In the genomic region with DNA sequence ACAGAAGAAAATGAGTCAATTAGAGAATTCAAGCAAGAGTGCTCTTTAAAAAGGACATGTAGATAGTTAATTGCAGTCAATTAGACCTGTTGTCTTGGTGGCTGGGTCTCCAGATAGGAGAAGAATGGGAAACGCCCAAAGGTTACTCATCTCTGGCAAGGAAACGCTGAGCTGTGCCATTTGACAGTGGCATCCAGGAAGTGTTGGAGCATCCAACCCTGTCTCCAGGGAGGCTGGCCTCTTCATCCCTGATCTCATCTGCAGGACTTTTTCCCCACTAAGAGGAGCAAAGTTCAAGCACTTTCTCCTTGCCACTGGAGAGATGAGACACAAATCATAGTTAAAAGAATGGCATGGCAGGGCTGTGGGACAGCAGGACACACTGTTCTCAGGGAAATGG, we compare ENCODE assay signal across 27 cellular contexts.
DNase-seq lines count a peak whose midpoint lies in the region; ATAC-seq, FAIRE-seq and TF ChIP-seq lines count a peak whose summit lies in the region.
"Had no signal": no experiment of that assay in that cellular context is flagged by ENCODE, and none has a peak within 500 bp of the region (broad histone marks: within the 10 kb centered on the region; RNA-seq: fewer than 3 reads in every experiment).

No MANE protein-coding gene starts in this region.

- in situ Hi-C loops in GM23248 (cut with MboI) (no loop called here), brain microvascular endothelial cell (cut with HindIII; ENCODE audit: low pct_ligation_motif_present, low sequenced_read_pairs) (no loop called here)

- H3K27ac ChIP-seq in GM23248 = no peak overlapping the region
- peak overlapping the region in 1 of 2 donors; percentile 35 for H3K27ac ChIP-seq in small intestine (ENCODE audit: low read depth in 1 of 2, low read length in 1 of 2)
- H3K27ac ChIP-seq in brain microvascular endothelial cell = no peak overlapping the region
- H3K27ac ChIP-seq: adrenal gland, KMS-11, right lobe of liver had no signal

- H3K27me3 ChIP-seq in GM23248 (replicated peaks; ENCODE audit: insufficient read depth) (no peaks in the 10 kb centered on the region), small intestine (ENCODE audit: control insufficient read depth in 2 of 2, insufficient read depth in 2 of 2, low read length in 2 of 2) (no peaks in the 10 kb centered on the region), brain microvascular endothelial cell (replicated peaks) (no peaks in the 10 kb centered on the region)
- H3K27me3 ChIP-seq: right lobe of liver had no signal

- H3F3A ChIP-seq in GM23248 (ENCODE audit: insufficient read depth) = no peaks in the 10 kb centered on the region

- TF ChIP-seq CTCF in brain microvascular endothelial cell (IDR thresholded peaks at IDR 0.05; ENCODE audit: low read depth, low read length, missing control alignments) = no peak

- no peak overlapping the region for H2AFZ ChIP-seq in GM23248

- H3K4me1 ChIP-seq in GM23248 (ENCODE audit: insufficient read depth) = no peaks in the 10 kb centered on the region
- H3K4me1 ChIP-seq in small intestine (ENCODE audit: control insufficient read depth in 2 of 2, insufficient read depth in 1 of 2, low read depth in 1 of 2, low read length in 1 of 2) = peaks cover 0 to under 1% of the 10 kb centered on the region in 2 donors
- H3K4me1 ChIP-seq: adrenal gland, right lobe of liver had no signal

- H3K9me3 ChIP-seq in GM23248 (ENCODE audit: low read depth) = no peaks in the 10 kb centered on the region
- H3K9me3 ChIP-seq in small intestine (ENCODE audit: control insufficient read depth, low read depth) = no peaks in the 10 kb centered on the region
- H3K9me3 ChIP-seq: adrenal gland, HAP-1, right lobe of liver had no signal

- FAIRE-seq in small intestine (lab: Jason Lieb, UNC) = no peak
- FAIRE-seq: urothelium cell line had no signal

- H3K4me3 ChIP-seq in GM23248 = no peak overlapping the region
- no peak overlapping the region for H3K4me3 ChIP-seq in small intestine (ENCODE audit: low read depth in 1 of 2, low read length in 2 of 2)
- no peak overlapping the region for H3K4me3 ChIP-seq in brain microvascular endothelial cell (ENCODE audit: low read depth, low read length)
- H3K4me3 ChIP-seq: adrenal gland, HAP-1, right lobe of liver had no signal

- H3K36me3 ChIP-seq in GM23248 (ENCODE audit: low read depth) (no peaks in the 10 kb centered on the region), small intestine (ENCODE audit: control insufficient read depth in 2 of 2, insufficient read depth in 2 of 2, low read length in 2 of 2) (no peaks in the 10 kb centered on the region), brain microvascular endothelial cell (replicated peaks) (no peaks in the 10 kb centered on the region)
- H3K36me3 ChIP-seq: adrenal gland, HAP-1, right lobe of liver had no signal

- no peak overlapping the region for H3K9ac ChIP-seq in GM23248
- H3K9ac ChIP-seq: KMS-11 had no signal

- WGBS in GM23248 (ENCODE audit: low coverage in 1 of 2, low lambda C conversion rate in 2 of 2, missing lambda C conversion rate in 2 of 2), 2 experiments = 0 to 6% methylated on average over 2 of the region's 2 CpGs
- 34 to 64% (median 36%) methylated on average over 2 of the region's 2 CpGs for WGBS in small intestine, 3 donors

- DNase-seq in GM23248 = peak; percentile 14
- peak; percentile 16 for DNase-seq in NCI-H748 treated with DMSO at 0.1 percent for 48 hours (lab: John Stamatoyannopoulos, UW)
- peak; percentile 82 for DNase-seq in small intestine
- DNase-seq in DMS114 treated with DMSO at 0.1 percent for 48 hours (lab: John Stamatoyannopoulos, UW; ENCODE audit: unreplicated experiment) = no peak
- DNase-seq in brain microvascular endothelial cell = no peak
- DNase-seq: activated B cell treated with CpG ODN at 0.5 μM for 24 hours; activated CD4-positive, alpha-beta memory T cell treated with anti-CD3 and anti-CD28 coated beads, Interleukin-2, amount 10 ng/mL, durations not matched to agents 7 days and 5 days; activated gamma-delta T cell treated with Interleukin-2 at 50 U/mL for 16 hours; activated T-cell treated with anti-CD3 and anti-CD28 coated beads for 4 hours; adrenal gland; CD4-positive, alpha-beta T cell; cortex of kidney; DMS53; left cardiac atrium; natural killer cell; NCI-H1048; NCI-H1930; NK-92 treated with Interleukin-12 subunit alpha and Interleukin-12 subunit beta, amount 100 ng/mL, for 24 hours; right lobe of liver; stimulated activated CD4-positive, alpha-beta T cell treated with anti-CD3 and anti-CD28 coated beads, Interleukin-15, amount 100 ng/mL, for 24 hours had no signal

- ATAC-seq in esophagus mucosa = peak; percentile 33
- ATAC-seq in GM18873 (IDR thresholded peaks at IDR 0.05; ENCODE audit: low FRiP score, unreplicated experiment) = no peak
- ATAC-seq: left cardiac atrium, natural killer cell, Panc1, right lobe of liver, SK-N-SH treated with all-trans-retinoic acid at 6 μM for 48 hours had no signal

- no peaks in the 10 kb centered on the region for H3K79me2 ChIP-seq in GM23248 (ENCODE audit: insufficient read depth)

- H4K20me1 ChIP-seq in GM23248 (ENCODE audit: insufficient read depth) = no peaks in the 10 kb centered on the region

- H3K9me2 ChIP-seq in GM23248 (ENCODE audit: insufficient read depth) = no peaks in the 10 kb centered on the region

- H3K4me2 ChIP-seq in GM23248 (ENCODE audit: unreplicated experiment) = no peak overlapping the region
- H3K4me2 ChIP-seq: KMS-11 had no signal

Comparison
In these comparisons a context has a peak if more than half of its experiments do, and no peak if none do; other contexts are left out.
1. DNase-seq: peak in GM23248 (single experiment), NCI-H748 treated with DMSO at 0.1 percent for 48 hours (single experiment) and small intestine (single experiment); none in DMS114 treated with DMSO at 0.1 percent for 48 hours (single experiment) and brain microvascular endothelial cell (single experiment).